ENCODE assay signal across 8 cellular contexts in genomic region chr12:62632521-62632920, GRCh38.
DNase-seq lines count a peak whose midpoint lies in the region; ATAC-seq, FAIRE-seq and TF ChIP-seq lines count a peak whose summit lies in the region.

No MANE protein-coding gene starts in this region.

- peak overlapping the region; percentile 72 for H3K4me3 Mint-ChIP-seq in activated naive CD8-positive, alpha-beta T cell treated with anti-CD3 and anti-CD28 coated beads, Interleukin-2, amount 10 ng/mL, durations not matched to agents 7 days and 5 days

- peaks cover 0 to 62% (median 9%) of the 10 kb centered on the region in 3 donors for H3K27me3 ChIP-seq in psoas muscle (ENCODE audit: insufficient read depth in 3 of 3, low read length in 2 of 3)

- intact Hi-C loops in left ventricle myocardium superior (cut with micrococcal nuclease) = no loop called here
- intact Hi-C loops in psoas muscle (cut with DNase I) = no loop called here

- no peaks in the 10 kb centered on the region for H3K36me3 ChIP-seq in psoas muscle (ENCODE audit: insufficient read depth in 1 of 2, low read depth in 1 of 2)

- WGBS in psoas muscle, 3 donors = 3 to 5% (median 4%) methylated on average over 17 of the region's 17 CpGs

- H3K4me1 Mint-ChIP-seq in activated naive CD8-positive, alpha-beta T cell treated with anti-CD3 and anti-CD28 coated beads, Interleukin-2, amount 10 ng/mL, durations not matched to agents 7 days and 5 days = peaks cover 4% of the 10 kb centered on the region

- H3K4me3 ChIP-seq in psoas muscle = peak overlapping the region; percentile 73

- ATAC-seq in GM19395 (IDR thresholded peaks at IDR 0.05; ENCODE audit: unreplicated experiment) = peak; percentile 31
- ATAC-seq in HG03571 (IDR thresholded peaks at IDR 0.05; ENCODE audit: unreplicated experiment) = peak; percentile 43
- no peak for ATAC-seq in activated naive CD8-positive, alpha-beta T cell treated with anti-CD3 and anti-CD28 coated beads, Interleukin-2, amount 10 ng/mL, durations not matched to agents 7 days and 5 days (ENCODE audit: low read depth)
- peak; percentile 81 for ATAC-seq in left ventricle myocardium superior
- ATAC-seq in psoas muscle = peak; percentile 51 to 65 (median 56)

- POLR2A ChIA-PET in activated naive CD8-positive, alpha-beta T cell treated with anti-CD3 and anti-CD28 coated beads, Interleukin-2, amount 10 ng/mL, durations not matched to agents 7 days and 5 days (lab: Charles Lee) = interaction anchor here (0.6 kb wide), 1 partner anchor 92 kb away, joined by 5 read pairs; no protein-coding TSS in a partner anchor

- H3K36me3 Mint-ChIP-seq in activated naive CD8-positive, alpha-beta T cell treated with anti-CD3 and anti-CD28 coated beads, Interleukin-2, amount 10 ng/mL, durations not matched to agents 7 days and 5 days = peaks cover 1% of the 10 kb centered on the region

- no peak for TF ChIP-seq CTCF in psoas muscle (IDR thresholded peaks at IDR 0.05)

- FAIRE-seq in HTR-8/SVneo (lab: Jason Lieb, UNC) = no peak

- no peaks in the 10 kb centered on the region for H3K4me1 ChIP-seq in psoas muscle

- no peak overlapping the region for H3K27ac ChIP-seq in psoas muscle

- H3K27me3 Mint-ChIP-seq in activated naive CD8-positive, alpha-beta T cell treated with anti-CD3 and anti-CD28 coated beads, Interleukin-2, amount 10 ng/mL, durations not matched to agents 7 days and 5 days = peaks cover 79% of the 10 kb centered on the region

- no peaks in the 10 kb centered on the region for H3K9me3 ChIP-seq in psoas muscle

- no peak overlapping the region for H3K27ac Mint-ChIP-seq in activated naive CD8-positive, alpha-beta T cell treated with anti-CD3 and anti-CD28 coated beads, Interleukin-2, amount 10 ng/mL, durations not matched to agents 7 days and 5 days

- DNase-seq in COLO668 (lab: John Stamatoyannopoulos, UW; ENCODE audit: unreplicated experiment) (peak; percentile 58), left ventricle myocardium superior (peak; percentile 80), psoas muscle (peak; percentile 56 to 71), GM19240 (ENCODE audit: insufficient read length, low spot score) (no peak), HTR-8/SVneo (ENCODE audit: insufficient read length, low spot score) (no peak)
- DNase-seq in activated naive CD8-positive, alpha-beta T cell treated with anti-CD3 and anti-CD28 coated beads, Interleukin-2, amount 10 ng/mL, durations not matched to agents 7 days and 5 days = peak; percentile 34

- H3K9me3 Mint-ChIP-seq in activated naive CD8-positive, alpha-beta T cell treated with anti-CD3 and anti-CD28 coated beads, Interleukin-2, amount 10 ng/mL, durations not matched to agents 7 days and 5 days = no peaks in the 10 kb centered on the region

Comparison
In these comparisons a context has a peak if more than half of its experiments do, and no peak if none do; other contexts are left out.
1. DNase-seq: peak in COLO668 (single experiment), activated naive CD8-positive, alpha-beta T cell treated with anti-CD3 and anti-CD28 coated beads, Interleukin-2, amount 10 ng/mL, durations not matched to agents 7 days and 5 days (single experiment), left ventricle myocardium superior (single experiment) and psoas muscle (2 of 2); none in GM19240 (single experiment) and HTR-8/SVneo (single experiment).